In genomic region chr11:93849751-93850584, GRCh38 we compare ENCODE assay signal across 8 cellular contexts. TPM values are rescaled to one million over a fixed set of nuclear protein-coding genes. Genes with fewer than 3 reads are reported as not detected.
DNase-seq lines count a peak whose midpoint lies in the region; ATAC-seq and TF ChIP-seq lines count a peak whose summit lies in the region.

No MANE protein-coding gene starts in this region.

- H3K36me3 ChIP-seq in BJ (ENCODE audit: control insufficient read depth, insufficient read depth, low read length) (no peaks in the 10 kb centered on the region), muscle layer of duodenum (ENCODE audit: control insufficient read depth in 1 of 2, insufficient read depth in 2 of 2, low read length in 2 of 2) (no peaks in the 10 kb centered on the region)

- no peak for DNase-seq in BJ (ENCODE audit: low read depth)
- peak; percentile 25 for DNase-seq in NCI-H2227 treated with DMSO at 0.1 percent for 48 hours (lab: John Stamatoyannopoulos, UW)
- DNase-seq in epithelial cell of proximal tubule (ENCODE audit: low read depth) = no peak
- no peak for DNase-seq in activated CD4-positive, alpha-beta T cell treated with anti-CD3 and anti-CD28 coated beads for 48 hours
- no peak for DNase-seq in activated T-cell treated with anti-CD3 and anti-CD28 coated beads for 4 hours

- peak overlapping the region; percentile 41 for H3K4me3 ChIP-seq in BJ (ENCODE audit: low read depth, low read length)
- H3K4me3 ChIP-seq in epithelial cell of proximal tubule (ENCODE audit: low read depth, low read length) = peak overlapping the region; percentile 58
- H3K4me3 ChIP-seq in muscle layer of duodenum (ENCODE audit: low read depth in 1 of 2, low read length in 2 of 2) = peak overlapping the region; percentile 39 to 74

- TF ChIP-seq CTCF in BJ (IDR thresholded peaks at IDR 0.05; ENCODE audit: insufficient read depth, low read depth, low read length) (peak; percentile 13; the same call in 1 of the 2 replicates), epithelial cell of proximal tubule (conservative IDR thresholded peaks at IDR 0.05; ENCODE audit: low read depth, low read length) (no peak)

- H3K27me3 ChIP-seq in BJ (ENCODE audit: control insufficient read depth, insufficient read depth, low read length) (no peaks in the 10 kb centered on the region), muscle layer of duodenum (ENCODE audit: low read depth, low read length) (no peaks in the 10 kb centered on the region)

- H3K27ac ChIP-seq in muscle layer of duodenum (ENCODE audit: low read length) = no peak overlapping the region

- CTCF ChIA-PET in BJ (lab: Yijun Ruan, JAX) = no interaction called here

- H3K4me1 ChIP-seq in muscle layer of duodenum (ENCODE audit: control insufficient read depth in 1 of 2, insufficient read depth in 2 of 2, low read length in 2 of 2) = peaks cover 0 to 4% of the 10 kb centered on the region in 2 donors

- no peaks in the 10 kb centered on the region for H3K9me3 ChIP-seq in muscle layer of duodenum (ENCODE audit: control insufficient read depth in 1 of 2, low read length in 2 of 2)

- no peak for ATAC-seq in HG03354 (IDR thresholded peaks at IDR 0.05; ENCODE audit: poor library complexity, severe bottlenecking, unreplicated experiment)
- no peak for ATAC-seq in GM18868 (IDR thresholded peaks at IDR 0.05; ENCODE audit: unreplicated experiment)

- POLR2A ChIA-PET in BJ (lab: Charles Lee) = interaction anchor here (0.6 to 0.7 kb wide), 2 partner anchors 7 to 12 kb away, joined by 3 to 5 read pairs; no protein-coding TSS in a partner anchor

RNA-seq across cellular contexts. Expression of gene VSTM5, which starts 0.5 kb away (rescaled TPM):
- polyA plus RNA-seq in BJ (2011; rRNA removed) = 0.63 and 0.74 TPM in 2 replicates
- polyA minus RNA-seq in BJ (2011; rRNA and poly(A)+ RNA removed) = 1.1 and 1.6 TPM in 2 replicates
- 0.17 and 0.51 TPM in 2 replicates for total RNA-seq in epithelial cell of proximal tubule
